Comparison of ENCODE assay signal across 8 cellular contexts in the genomic region with DNA sequence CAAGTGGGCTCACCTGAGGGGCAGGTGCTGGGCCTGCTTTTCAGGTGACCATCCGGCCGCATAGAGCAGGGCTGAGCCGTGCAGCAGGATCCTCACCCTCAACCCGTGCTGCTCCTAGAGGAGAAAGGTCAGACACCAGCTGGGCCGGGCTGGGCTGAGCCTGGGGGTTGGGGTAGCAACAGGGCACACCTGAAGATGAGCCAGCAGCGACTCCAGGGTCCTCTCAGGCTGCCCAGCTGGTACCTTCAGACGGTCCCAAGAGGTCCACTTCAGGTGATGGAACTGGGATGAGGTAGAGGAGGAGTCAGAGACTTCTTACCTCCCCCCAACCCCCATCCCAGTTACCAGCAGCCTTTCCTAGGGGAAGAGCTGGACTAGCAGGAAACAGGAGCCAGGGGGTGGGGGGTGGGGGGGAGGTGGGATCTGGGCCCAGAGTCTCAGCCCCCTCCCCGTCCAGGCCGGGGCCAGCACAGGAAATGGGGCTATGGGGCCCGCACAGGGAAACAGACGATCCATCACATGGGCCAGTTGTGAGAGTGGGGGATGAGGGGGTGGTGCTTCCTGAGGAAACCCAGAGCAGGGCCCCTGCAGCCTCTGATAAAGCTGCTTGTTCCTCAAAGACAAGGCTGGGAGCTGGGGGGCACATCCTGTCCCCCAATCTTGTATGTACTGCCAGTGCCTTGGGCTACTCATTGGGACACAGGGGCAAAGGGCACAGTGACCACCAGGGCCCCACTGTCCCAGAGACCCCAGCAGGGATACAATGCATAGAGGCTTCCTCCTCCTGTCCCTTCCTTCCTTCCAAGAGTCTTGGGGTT. TPM values are rescaled to one million over a fixed set of nuclear protein-coding genes. Genes with fewer than 3 reads are reported as not detected.
A peak's percentile ranks its signal among the peaks of the same experiment; 100 is the strongest.
DNase-seq lines count a peak whose midpoint lies in the region; ATAC-seq, FAIRE-seq and TF ChIP-seq lines count a peak whose summit lies in the region.

No MANE protein-coding gene starts in this region.

- ATAC-seq in GM19463 (IDR thresholded peaks at IDR 0.05; ENCODE audit: unreplicated experiment) (no peak), HG02970 (IDR thresholded peaks at IDR 0.05; ENCODE audit: low FRiP score, unreplicated experiment) (no peak)

- H3K9ac ChIP-seq in skeletal muscle tissue (ENCODE audit: low read depth in 1 of 3, low read length in 3 of 3): peak overlapping the region; percentile 63 to 82 (median 64)

- H3K27me3 ChIP-seq in skeletal muscle tissue (ENCODE audit: control insufficient read depth in 3 of 3, insufficient read depth in 3 of 3, low read length in 3 of 3): no peaks in the 10 kb centered on the region

- peak; percentile 41; the same call in 1 of the 2 replicates for TF ChIP-seq POLR2A in GM12892 (IDR thresholded peaks at IDR 0.05; ENCODE audit: low read depth, low read length)

- no peaks in the 10 kb centered on the region for H3K9me3 ChIP-seq in skeletal muscle tissue (ENCODE audit: control insufficient read depth in 3 of 3, low read length in 3 of 3)

- H3K36me3 ChIP-seq in skeletal muscle tissue (ENCODE audit: control insufficient read depth in 3 of 3, insufficient read depth in 3 of 3, low read length in 3 of 3): peaks cover 6 to 10% (median 7%) of the 10 kb centered on the region in 3 donors

- intact Hi-C loops in head of caudate nucleus (cut with DNase I): no loop called here

- peaks cover 45 to 52% (median 48%) of the 10 kb centered on the region in 3 donors for H3K4me1 ChIP-seq in skeletal muscle tissue (ENCODE audit: control insufficient read depth in 3 of 3, insufficient read depth in 3 of 3, low read length in 3 of 3)

- H3K27ac ChIP-seq in skeletal muscle tissue (ENCODE audit: low read depth, low read length): peak overlapping the region; percentile 89

- peak overlapping the region; percentile 25 to 94 (median 75) for H3K4me3 ChIP-seq in skeletal muscle tissue (ENCODE audit: low read length in 3 of 3)

- no peak for DNase-seq in GM12892 (ENCODE audit: insufficient read length)
- peak; percentile 62 for DNase-seq in SKM-1 (lab: John Stamatoyannopoulos, UW; ENCODE audit: unreplicated experiment)
- peak in 33 of 42 donors; percentile 9 to 68 (median 42) for DNase-seq in head of caudate nucleus
- DNase-seq in NCI-H1105 treated with DMSO at 0.1 percent for 48 hours (lab: John Stamatoyannopoulos, UW): no peak
- no peak for DNase-seq in COLO668 (lab: John Stamatoyannopoulos, UW; ENCODE audit: unreplicated experiment)

- peak; percentile 87 for FAIRE-seq in GM12892 (lab: Jason Lieb, UNC)

RNA-seq across cellular contexts. Expression of gene INKA1, which starts 3.0 kb away (rescaled TPM):
- polyA plus RNA-seq in GM12892 (2012; ENCODE audit: missing spikeins): 2.9 TPM
- 11.5 TPM for total RNA-seq in skeletal muscle tissue

RNA-seq across cellular contexts. Expression of gene CDHR4, which starts 6.4 kb away (rescaled TPM):
- not detected for polyA plus RNA-seq in GM12892 (2012; ENCODE audit: missing spikeins)
- total RNA-seq in skeletal muscle tissue: not detected

RNA-seq across cellular contexts. Expression of gene UBA7, which starts 7.7 kb away (rescaled TPM):
- polyA plus RNA-seq in GM12892 (2012; ENCODE audit: missing spikeins): 76.7 TPM
- total RNA-seq in skeletal muscle tissue: 29.7 TPM

RNA-seq across cellular contexts. Expression of gene IP6K1, which starts 19.8 kb away (rescaled TPM):
- 8.6 TPM for polyA plus RNA-seq in GM12892 (2012; ENCODE audit: missing spikeins)
- 23.5 TPM for total RNA-seq in skeletal muscle tissue

RNA-seq across cellular contexts. Expression of gene TRAIP, which starts 50.3 kb away (rescaled TPM):
- polyA plus RNA-seq in GM12892 (2012; ENCODE audit: missing spikeins): 10.3 TPM
- total RNA-seq in skeletal muscle tissue: 2.6 TPM

Comparison
In these comparisons a context has a peak if more than half of its experiments do, and no peak if none do; other contexts are left out.
1. DNase-seq: peak in SKM-1 (single experiment) and head of caudate nucleus (33 of 42); none in GM12892 (single experiment), NCI-H1105 treated with DMSO at 0.1 percent for 48 hours (single experiment) and COLO668 (single experiment).